Comparison of ENCODE assay signal across 11 cellular contexts in the genomic region with DNA sequence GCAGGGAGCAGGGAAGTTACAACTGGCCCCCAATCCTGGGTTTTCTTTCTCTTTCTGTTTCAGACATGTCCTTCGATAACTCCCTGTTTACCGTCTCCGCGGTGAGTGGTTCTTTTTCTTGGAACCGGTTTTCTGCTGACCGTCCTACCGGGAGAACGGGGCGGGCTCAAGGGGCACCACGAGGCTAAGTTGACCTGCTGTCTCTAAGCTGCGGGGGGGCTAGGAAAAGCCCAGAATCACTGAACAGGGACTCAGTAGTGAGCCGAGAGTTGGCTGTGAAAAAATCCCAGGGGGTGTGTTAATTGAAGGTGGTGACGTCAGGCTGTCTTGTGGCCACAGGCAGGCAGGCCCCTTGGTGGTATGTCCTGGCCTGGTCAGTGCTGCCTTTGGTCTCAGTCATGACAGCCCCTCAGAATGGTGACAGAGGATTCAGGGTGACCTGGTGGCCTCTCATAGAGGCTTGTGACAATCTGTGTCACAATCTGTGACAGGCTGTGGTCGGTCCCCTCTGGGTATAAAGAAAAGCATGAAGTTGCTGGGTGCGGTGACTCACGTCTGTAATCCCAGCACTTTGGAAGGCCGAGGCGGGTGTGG. TPM values are rescaled to one million over a fixed set of nuclear protein-coding genes. Genes with fewer than 3 reads are reported as not detected.
A peak's percentile ranks its signal among the peaks of the same experiment; 100 is the strongest.
DNase-seq lines count a peak whose midpoint lies in the region; ATAC-seq and TF ChIP-seq lines count a peak whose summit lies in the region.
"Had no signal": no experiment of that assay in that cellular context is flagged by ENCODE, and none has a peak within 500 bp of the region (broad histone marks: within the 10 kb centered on the region; RNA-seq: fewer than 3 reads in every experiment).

No MANE protein-coding gene starts in this region.

- peak overlapping the region; percentile 26 for H3K27ac Mint-ChIP-seq in memory B cell
- H3K27ac Mint-ChIP-seq: activated CD4-positive, alpha-beta memory T cell treated with anti-CD3 and anti-CD28 coated beads, Interleukin-2, amount 10 ng/mL, durations not matched to agents 7 days and 5 days had no signal

- H3K27me3 ChIP-seq in cardiac muscle cell (no peaks in the 10 kb centered on the region), left ventricle myocardium inferior (ENCODE audit: low read depth) (no peaks in the 10 kb centered on the region), body of pancreas (no peaks in the 10 kb centered on the region), uterus (no peaks in the 10 kb centered on the region)

- peaks cover 21% of the 10 kb centered on the region for H3K4me1 Mint-ChIP-seq in memory B cell

- no peaks in the 10 kb centered on the region for H3K27me3 Mint-ChIP-seq in memory B cell
- H3K27me3 Mint-ChIP-seq: activated CD4-positive, alpha-beta memory T cell treated with anti-CD3 and anti-CD28 coated beads, Interleukin-2, amount 10 ng/mL, durations not matched to agents 7 days and 5 days had no signal

- no peaks in the 10 kb centered on the region for H3K36me3 ChIP-seq in cardiac muscle cell
- H3K36me3 ChIP-seq in left ventricle myocardium inferior = no peaks in the 10 kb centered on the region
- H3K36me3 ChIP-seq in body of pancreas (replicated peaks in 1 of 2; ENCODE audit: insufficient read depth in 1 of 2, low read depth in 2 of 2) = no peaks in the 10 kb centered on the region
- H3K36me3 ChIP-seq in uterus = no peaks in the 10 kb centered on the region

- TF ChIP-seq CTCF in cardiac muscle cell (IDR thresholded peaks at IDR 0.05; ENCODE audit: low read depth, low read length) (no peak), left ventricle myocardium inferior (IDR thresholded peaks at IDR 0.05; ENCODE audit: borderline replicate concordance) (no peak), body of pancreas (IDR thresholded peaks at IDR 0.05) (no peak), uterus (IDR thresholded peaks at IDR 0.05) (no peak)

- H3K4me1 ChIP-seq in cardiac muscle cell (ENCODE audit: low read depth) = peaks cover 3% of the 10 kb centered on the region
- peaks cover 4% of the 10 kb centered on the region for H3K4me1 ChIP-seq in left ventricle myocardium inferior
- H3K4me1 ChIP-seq in body of pancreas = peaks cover 19% of the 10 kb centered on the region
- no peaks in the 10 kb centered on the region for H3K4me1 ChIP-seq in uterus

- no peak overlapping the region for H3K4me3 ChIP-seq in cardiac muscle cell
- no peak overlapping the region for H3K4me3 ChIP-seq in left ventricle myocardium inferior
- H3K4me3 ChIP-seq in body of pancreas = no peak overlapping the region
- no peak overlapping the region for H3K4me3 ChIP-seq in uterus

- intact Hi-C loops in left ventricle myocardium inferior (cut with micrococcal nuclease) (loop anchor here (10.0 kb wide), 1 partner anchor 88 kb away; no protein-coding TSS in a partner anchor), body of pancreas (cut with DNase I) (no loop called here), uterus (cut with DNase I; ENCODE audit: low total_unique reads) (loop anchor here (10.0 kb wide), 1 partner anchor 148 kb away; a partner anchor contains a TSS)

- ATAC-seq in body of pancreas = peak; percentile 24
- ATAC-seq in memory B cell (ENCODE audit: low read depth) = no peak
- ATAC-seq in left lobe of liver = no peak

- DNase-seq in cardiac muscle cell (ENCODE audit: low read depth in 1 of 2, low spot score in 1 of 2) (peak; percentile 8 to 38), left ventricle myocardium inferior (no peak), body of pancreas (peak; percentile 43 to 56 (median 54)), memory B cell (ENCODE audit: low spot score in 2 of 2) (no peak), uterus (peak in 1 of 2 donors; percentile 42), left lobe of liver (ENCODE audit: low spot score) (no peak), NCI-H1417 treated with DMSO at 0.1 percent for 48 hours (lab: John Stamatoyannopoulos, UW) (no peak), middle frontal gyrus (ENCODE audit: extremely low spot score, low spot score) (no peak)
- DNase-seq: activated CD4-positive, alpha-beta memory T cell treated with anti-CD3 and anti-CD28 coated beads, Interleukin-2, amount 10 ng/mL, durations not matched to agents 7 days and 5 days; C1 segment of cervical spinal cord; NCI-H69 had no signal

- WGBS in body of pancreas, 2 donors = 45 to 46% methylated on average over 16 to 18 of the region's 18 CpGs

- H3K27ac ChIP-seq in cardiac muscle cell (no peak overlapping the region), left ventricle myocardium inferior (replicated peaks) (no peak overlapping the region), body of pancreas (peak overlapping the region; percentile 7 to 45 (median 34)), uterus (peak overlapping the region; percentile 0 to 1)

- no peaks in the 10 kb centered on the region for H3K9me3 ChIP-seq in cardiac muscle cell (ENCODE audit: low read depth)
- no peaks in the 10 kb centered on the region for H3K9me3 ChIP-seq in left ventricle myocardium inferior (replicated peaks)
- no peaks in the 10 kb centered on the region for H3K9me3 ChIP-seq in body of pancreas
- H3K9me3 ChIP-seq in uterus = no peaks in the 10 kb centered on the region

- H3K4me3 Mint-ChIP-seq in memory B cell = peak overlapping the region; percentile 34
- H3K4me3 Mint-ChIP-seq: activated CD4-positive, alpha-beta memory T cell treated with anti-CD3 and anti-CD28 coated beads, Interleukin-2, amount 10 ng/mL, durations not matched to agents 7 days and 5 days had no signal

- no peaks in the 10 kb centered on the region for H3K36me3 Mint-ChIP-seq in memory B cell

- TF ChIP-seq POLR2A in body of pancreas (IDR thresholded peaks at IDR 0.05) (no peak), uterus (IDR thresholded peaks at IDR 0.05) (no peak)

- no peaks in the 10 kb centered on the region for H3K9me3 Mint-ChIP-seq in memory B cell
- H3K9me3 Mint-ChIP-seq: activated CD4-positive, alpha-beta memory T cell treated with anti-CD3 and anti-CD28 coated beads, Interleukin-2, amount 10 ng/mL, durations not matched to agents 7 days and 5 days had no signal

RNA-seq across cellular contexts. Expression of a gene that starts 8.1 kb away (rescaled TPM):
- total RNA-seq in cardiac muscle cell (90.7 and 92.6 TPM in 2 replicates), left ventricle myocardium inferior (27.2 TPM), body of pancreas (10 to 100 TPM in 1 of 2 donors, 1 to 10 TPM in 1; 6.3 to 11.7 TPM), uterus (10 to 100 TPM in 2 of 4 donors, 1 to 10 TPM in 2; 6.4 to 50.4 (median 18.7) TPM), left lobe of liver (16.5 TPM)
- 46.8 and 81.2 TPM in 2 replicates for polyA plus RNA-seq in cardiac muscle cell

RNA-seq across cellular contexts. Expression of a gene that starts 15.0 kb away (rescaled TPM):
- total RNA-seq in cardiac muscle cell (0.33 TPM in 1 of 2 replicates, not detected in the other), left ventricle myocardium inferior (0.47 TPM), body of pancreas (under 1 TPM in 1 of 2 donors, not detected in 1; 0.52 TPM), uterus (10 to 100 TPM in 1 of 4 donors, 1 to 10 TPM in 1, not detected in 2; 2.7 to 25.9 TPM), left lobe of liver (0.96 TPM)
- 0.64 and 1.1 TPM in 2 replicates for polyA plus RNA-seq in cardiac muscle cell

RNA-seq across cellular contexts. Expression of a gene that starts 27.2 kb away (rescaled TPM):
- total RNA-seq in cardiac muscle cell (77.5 and 83.1 TPM in 2 replicates), left ventricle myocardium inferior (32.9 TPM), body of pancreas (10 to 100 TPM; 14.5 to 34.6 TPM), uterus (10 to 100 TPM in 3 of 4 donors, 1 to 10 TPM in 1; 7.2 to 57.0 (median 27.2) TPM), left lobe of liver (21.9 TPM)
- 131 and 137 TPM in 2 replicates for polyA plus RNA-seq in cardiac muscle cell

Comparison
In these comparisons a context has a peak if more than half of its experiments do, and no peak if none do; other contexts are left out.
1. DNase-seq: peak in cardiac muscle cell (2 of 2) and body of pancreas (4 of 4); none in left ventricle myocardium inferior (single experiment), memory B cell (0 of 2), left lobe of liver (single experiment), NCI-H1417 treated with DMSO at 0.1 percent for 48 hours (single experiment) and middle frontal gyrus (single experiment).
2. H3K27ac ChIP-seq: peak in body of pancreas (4 of 4) and uterus (2 of 2); none in cardiac muscle cell (single experiment) and left ventricle myocardium inferior (single experiment).